Comparison of ENCODE assay signal across 8 cellular contexts in the genomic region with DNA sequence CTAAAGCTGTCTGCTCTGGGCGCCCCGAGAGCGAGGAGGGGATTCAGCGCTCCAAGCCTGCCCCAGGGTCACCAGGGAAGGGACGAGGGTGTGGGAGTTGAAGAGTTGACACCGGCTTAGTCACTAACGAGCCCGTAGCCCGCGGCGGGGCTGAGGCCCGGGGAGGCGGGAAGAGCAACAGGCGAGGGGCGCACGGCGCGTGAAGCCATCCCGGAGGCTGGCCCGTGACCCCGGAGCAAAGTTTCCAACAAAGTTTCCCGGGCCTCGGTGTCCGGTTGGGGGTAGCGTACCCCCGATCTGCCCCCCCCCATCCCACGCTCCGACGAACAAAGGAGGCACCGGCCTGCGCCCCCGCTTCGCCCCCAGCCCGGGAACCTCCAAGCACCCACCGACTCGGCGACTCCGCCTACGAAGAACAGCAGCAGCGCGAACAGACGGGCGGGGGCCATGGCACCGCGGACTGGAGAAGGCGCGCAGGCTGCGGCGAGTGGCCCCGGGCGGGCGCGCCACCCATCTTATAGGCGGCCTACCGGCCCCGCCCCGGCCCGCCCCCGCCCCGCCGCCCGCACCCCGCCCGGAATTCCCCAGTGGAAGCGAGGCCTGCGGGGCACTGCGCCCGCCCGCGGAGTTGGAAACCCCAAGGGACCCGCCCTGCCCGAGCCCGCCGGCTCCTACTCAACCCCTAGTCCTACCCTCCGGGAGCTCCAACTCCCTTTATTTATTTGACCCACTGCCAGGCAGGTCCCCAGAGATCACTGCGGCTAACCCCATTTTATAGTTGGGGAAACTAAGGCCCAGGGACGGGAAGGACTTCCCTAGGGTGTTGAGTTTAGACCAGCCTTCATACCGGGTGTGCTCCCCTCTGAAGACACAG. TPM values are rescaled to one million over a fixed set of nuclear protein-coding genes. Genes with fewer than 3 reads are reported as not detected.
DNase-seq lines count a peak whose midpoint lies in the region; ATAC-seq and TF ChIP-seq lines count a peak whose summit lies in the region.

A gene with protein sequence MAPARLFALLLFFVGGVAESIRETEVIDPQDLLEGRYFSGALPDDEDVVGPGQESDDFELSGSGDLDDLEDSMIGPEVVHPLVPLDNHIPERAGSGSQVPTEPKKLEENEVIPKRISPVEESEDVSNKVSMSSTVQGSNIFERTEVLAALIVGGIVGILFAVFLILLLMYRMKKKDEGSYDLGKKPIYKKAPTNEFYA (minus strand): TSS at position 489 of the 874 bp plus-strand sequence. CDS start 40 bp downstream, at position 449.

- peak within 1 kb of the TSS; percentile 85 to 88 for H3K4me3 Mint-ChIP-seq in CD14-positive monocyte

- TF ChIP-seq CTCF in CD14-positive monocyte (IDR thresholded peaks at IDR 0.05) (no peak), ascending aorta (IDR thresholded peaks at IDR 0.05) (no peak), sigmoid colon (IDR thresholded peaks at IDR 0.05) (no peak)

- TF ChIP-seq EP300 in sigmoid colon (IDR thresholded peaks at IDR 0.05): no peak

- 2% methylated on average over 78 of the region's 78 CpGs for WGBS in right cardiac atrium
- 1 to 3% methylated on average over 78 of the region's 78 CpGs for WGBS in sigmoid colon, 2 donors

- peaks cover 0 to 3% (median 0%) of the 10 kb centered on the region in 7 donors for H3K9me3 Mint-ChIP-seq in CD14-positive monocyte

- TF ChIP-seq POLR2A in sigmoid colon (IDR thresholded peaks at IDR 0.05): peak; percentile 97 to 98

- H3K4me3 ChIP-seq in ascending aorta: peak within 1 kb of the TSS; percentile 60 to 80
- H3K4me3 ChIP-seq in right cardiac atrium (ENCODE audit: low read length): peak within 1 kb of the TSS; percentile 57
- H3K4me3 ChIP-seq in sigmoid colon: peak within 1 kb of the TSS; percentile 87 to 94 (median 90)

- peaks cover 30 to 32% of the 10 kb centered on the region in 2 donors for H3K4me1 ChIP-seq in ascending aorta
- peaks cover 16% of the 10 kb centered on the region for H3K4me1 ChIP-seq in right cardiac atrium (ENCODE audit: control insufficient read depth, insufficient read depth, low read length)
- H3K4me1 ChIP-seq in sigmoid colon: peaks cover 0 to 49% (median 45%) of the 10 kb centered on the region in 4 donors

- intact Hi-C loops in CD14-positive monocyte (cut with micrococcal nuclease): no loop called here
- intact Hi-C loops in ascending aorta (cut with DNase I): loop anchor here (1.0 kb wide), 2 partner anchors 10 to 12 kb away; no protein-coding TSS in a partner anchor
- intact Hi-C loops in right cardiac atrium (cut with DNase I): no loop called here
- intact Hi-C loops in sigmoid colon (cut with DNase I): loop anchor here (10.0 kb wide), 2 partner anchors 1213 to 1997 kb away; no protein-coding TSS in a partner anchor

- H3K9me3 ChIP-seq in ascending aorta (no peaks in the 10 kb centered on the region), right cardiac atrium (ENCODE audit: control insufficient read depth, low read length) (no peaks in the 10 kb centered on the region), sigmoid colon (no peaks in the 10 kb centered on the region)

- H3K27ac ChIP-seq in ascending aorta (peak within 1 kb of the TSS; percentile 93 to 96), right cardiac atrium (ENCODE audit: low read length) (peak within 1 kb of the TSS; percentile 98), sigmoid colon (peak within 1 kb of the TSS; percentile 94 to 99 (median 97))

- DNase-seq in CD14-positive monocyte (ENCODE audit: low spot score) (peak; percentile 60), HT1080 (ENCODE audit: low read depth) (no peak), T-helper 22 cell (ENCODE audit: low read depth) (peak; percentile 62), ascending aorta (ENCODE audit: low spot score in 2 of 2) (peak in 1 of 2 donors; percentile 85), right cardiac atrium (peak; percentile 75 to 89 (median 89)), sigmoid colon (peak; percentile 91), cortex of kidney (lab: John Stamatoyannopoulos, UW) (no peak)

- H3K4me1 Mint-ChIP-seq in CD14-positive monocyte: peaks cover 46% of the 10 kb centered on the region

- peaks cover 0 to 12% of the 10 kb centered on the region in 2 donors for H3K36me3 Mint-ChIP-seq in CD14-positive monocyte

- ATAC-seq in right cardiac atrium (peak; percentile 88 to 89), GM21390 (IDR thresholded peaks at IDR 0.05; ENCODE audit: unreplicated experiment) (no peak)

- no peaks in the 10 kb centered on the region for H3K27me3 ChIP-seq in ascending aorta
- H3K27me3 ChIP-seq in right cardiac atrium (ENCODE audit: control insufficient read depth, insufficient read depth): no peaks in the 10 kb centered on the region
- H3K27me3 ChIP-seq in sigmoid colon: no peaks in the 10 kb centered on the region

- peak within 1 kb of the TSS in 6 of 7 donors; percentile 45 to 79 (median 72) for H3K27ac Mint-ChIP-seq in CD14-positive monocyte

- H3K36me3 ChIP-seq in ascending aorta (no peaks in the 10 kb centered on the region), sigmoid colon (no peaks in the 10 kb centered on the region)

- peaks cover 10 to 26% (median 18%) of the 10 kb centered on the region in 3 donors for H3K27me3 Mint-ChIP-seq in CD14-positive monocyte (ENCODE audit: low read depth in 3 of 3)

RNA-seq across cellular contexts. Expression of the gene that starts here (rescaled TPM):
- 1 to 10 TPM; 1.6 to 1.9 TPM for polyA plus RNA-seq in CD14-positive monocyte
- total RNA-seq in HT1080 (2014; rRNA removed; shearing (Covaris generic)): 47.8 and 53.4 TPM in 2 replicates
- 85.3 and 88.9 TPM in 2 replicates for polyA plus RNA-seq in HT1080 (2015; cell fraction: cytosol; rRNA removed)
- polyA plus RNA-seq in HT1080 (2015; cell fraction: nucleus; rRNA removed): 61.9 and 74.5 TPM in 2 replicates
- total RNA-seq in ascending aorta: 63.8 TPM
- 100 to 1,000 TPM in 1 of 4 donors, 10 to 100 TPM in 3; 57.5 to 125 (median 61.2) TPM for total RNA-seq in right cardiac atrium
- 63.8 TPM for polyA plus RNA-seq in right cardiac atrium
- 100 to 1,000 TPM in 1 of 4 donors, 10 to 100 TPM in 3; 79.9 to 149 (median 88.5) TPM for total RNA-seq in sigmoid colon
- 10 to 100 TPM; 22.2 to 63.9 (median 23.6) TPM for polyA plus RNA-seq in sigmoid colon

Comparison
In these comparisons a context has a peak if more than half of its experiments do, and no peak if none do; other contexts are left out.
1. RNA of the gene that starts here (polyA plus RNA-seq): 63.8 TPM in right cardiac atrium (single experiment) and 22.2 to 63.9 TPM in sigmoid colon; 1.6 to 1.9 TPM in CD14-positive monocyte; every median in the first group is over 4 times any median in the second.
2. DNase-seq: peak in CD14-positive monocyte (single experiment), T-helper 22 cell (single experiment), right cardiac atrium (3 of 3) and sigmoid colon (single experiment); none in HT1080 (single experiment) and cortex of kidney (single experiment).
3. intact Hi-C loops: an anchor here in ascending aorta (1.0 kb wide) and sigmoid colon (10.0 kb wide); none called in CD14-positive monocyte and right cardiac atrium.
4. Peak in every context shown above with its lines, with median percentiles within 50 percentile points of each other: H3K27ac ChIP-seq and H3K4me3 ChIP-seq.